21 cellular contexts compared by ENCODE assay signal in genomic region chr2:229422005-229422404, GRCh38.
"Had no signal": no experiment of that assay in that cellular context is flagged by ENCODE, and none has a peak within 500 bp of the region (broad histone marks: within the 10 kb centered on the region; RNA-seq: fewer than 3 reads in every experiment).

No MANE protein-coding gene starts in this region.

- DNase-seq: activated CD4-positive, alpha-beta T cell treated with anti-CD3 and anti-CD28 coated beads for 4 hours; activated CD4-positive, alpha-beta T cell treated with anti-CD3 and anti-CD28 coated beads, Interleukin-2, amount 50 U/mL, for 4 hours; activated naive CD4-positive, alpha-beta T cell treated with Interleukin-2 at 50 U/mL for 16 hours; activated T-cell treated with anti-CD3 and anti-CD28 coated beads for 4 hours; activated T-cell treated with anti-CD3 and anti-CD28 coated beads, Interleukin-2, amount 50 U/mL, for 72 hours; cortex of kidney; left cardiac atrium; left ventricle myocardium superior; naive thymus-derived CD4-positive, alpha-beta T cell; ovary; sigmoid colon; small intestine; stimulated activated CD4-positive, alpha-beta T cell treated with anti-CD3 and anti-CD28 coated beads, Interleukin-4, amount 100 ng/mL, for 4 hours; stimulated activated CD8-positive, alpha-beta memory T cell treated with anti-CD3 and anti-CD28 coated beads, Interleukin-4, amount 100 ng/mL, for 48 hours; stimulated activated naive CD8-positive, alpha-beta T cell treated with anti-CD3 and anti-CD28 coated beads, Interleukin-15, amount 100 ng/mL, for 72 hours; substantia nigra; T-helper 9 cell; thyroid gland; upper lobe of left lung had no signal

- ATAC-seq: activated T-cell treated with anti-CD3 and anti-CD28 coated beads, Interleukin-2, amount 50 U/mL, for 72 hours; gastroesophageal sphincter; left cardiac atrium; left ventricle myocardium superior; naive thymus-derived CD4-positive, alpha-beta T cell; stimulated activated memory B cell treated with anti-CD40 and anti-IgM and Interleukin-4, amounts not matched to agents 10 μg/mL and 1 μg/mL and 100 μg/mL, for 72 hours; stimulated activated naive CD8-positive, alpha-beta T cell treated with anti-CD3 and anti-CD28 coated beads, Interleukin-15, amount 100 ng/mL, for 72 hours had no signal
